ENCODE assay signal across 15 cellular contexts in the genomic region with DNA sequence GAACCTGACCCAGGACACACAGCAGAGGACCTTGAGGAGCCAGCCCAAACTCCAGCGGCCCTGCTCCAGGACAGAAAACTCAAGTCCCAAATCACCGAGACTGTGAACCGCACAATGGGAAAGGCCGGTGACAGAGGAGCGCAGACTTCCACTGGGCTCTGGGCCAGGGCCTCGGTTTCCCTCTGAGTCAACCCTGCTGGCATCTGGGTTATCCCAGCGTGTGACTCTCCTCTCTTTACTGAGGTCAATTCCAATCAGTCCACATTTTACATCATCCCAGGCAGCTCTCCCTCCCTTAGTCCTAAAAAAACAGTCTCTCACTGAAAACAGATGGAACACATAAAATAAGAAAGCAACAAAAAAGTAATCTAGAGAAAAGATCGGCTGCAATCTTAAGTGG. TPM values are rescaled to one million over a fixed set of nuclear protein-coding genes. Genes with fewer than 3 reads are reported as not detected.
DNase-seq lines count a peak whose midpoint lies in the region; ATAC-seq and TF ChIP-seq lines count a peak whose summit lies in the region.
"Had no signal": no experiment of that assay in that cellular context is flagged by ENCODE, and none has a peak within 500 bp of the region (broad histone marks: within the 10 kb centered on the region; RNA-seq: fewer than 3 reads in every experiment).

No MANE protein-coding gene starts in this region.

- H3K4me1 Mint-ChIP-seq in activated CD8-positive, alpha-beta T cell treated with anti-CD3 and anti-CD28 coated beads for 36 hours (ENCODE audit: low read depth), result peaks cover 76% of the 10 kb centered on the region

- TF ChIP-seq CTCF in BJ (IDR thresholded peaks at IDR 0.05; ENCODE audit: insufficient read depth, low read depth, low read length), result no peak
- no peak for TF ChIP-seq CTCF in activated CD8-positive, alpha-beta T cell treated with anti-CD3 and anti-CD28 coated beads for 36 hours (IDR thresholded peaks at IDR 0.05)

- H3K27me3 ChIP-seq in BJ (ENCODE audit: control insufficient read depth, insufficient read depth, low read length) (no peaks in the 10 kb centered on the region), skeletal muscle tissue (ENCODE audit: control insufficient read depth in 3 of 3, insufficient read depth in 3 of 3, low read length in 3 of 3) (no peaks in the 10 kb centered on the region)

- no peaks in the 10 kb centered on the region for H3K9me3 ChIP-seq in skeletal muscle tissue (ENCODE audit: control insufficient read depth in 3 of 3, low read length in 3 of 3)

- H3K27ac Mint-ChIP-seq in activated CD8-positive, alpha-beta T cell treated with anti-CD3 and anti-CD28 coated beads for 36 hours, result peak overlapping the region; percentile 37
- H3K27ac Mint-ChIP-seq: activated T-helper 1 cell treated with anti-CD3 and anti-CD28 coated beads, Interleukin-12 subunit alpha, Interleukin-12 subunit beta, Interleukin-2, Interleukin-4 antibody, amounts not matched to agents 30 ng/mL and 10 ng/mL and 1 ng/mL, durations not matched to agents 14 hours and 24 hours and 36 hours had no signal

- H3K27ac ChIP-seq in skeletal muscle tissue (ENCODE audit: low read depth, low read length), result peak overlapping the region; percentile 43
- H3K27ac ChIP-seq: parathyroid adenoma had no signal

- CTCF ChIA-PET in BJ (lab: Yijun Ruan, JAX), result interaction anchor here (0.6 to 2.5 kb wide), 3 partner anchors 35 to 64 kb away, joined by 3 to 11 read pairs (median 3); no protein-coding TSS in a partner anchor
- CTCF ChIA-PET in activated CD8-positive, alpha-beta T cell treated with anti-CD3 and anti-CD28 coated beads for 36 hours (lab: Charles Lee), result interaction anchor here (1.3 to 3.2 kb wide), 2 partner anchors 34 to 44 kb away, joined by 5 to 18 read pairs; no protein-coding TSS in a partner anchor

- no peak overlapping the region for H3K4me3 Mint-ChIP-seq in activated CD8-positive, alpha-beta T cell treated with anti-CD3 and anti-CD28 coated beads for 36 hours
- H3K4me3 Mint-ChIP-seq: activated T-helper 1 cell treated with anti-CD3 and anti-CD28 coated beads, Interleukin-12 subunit alpha, Interleukin-12 subunit beta, Interleukin-2, Interleukin-4 antibody, amounts not matched to agents 30 ng/mL and 10 ng/mL and 1 ng/mL, durations not matched to agents 14 hours and 24 hours and 36 hours; CD4-positive, CD25-positive, alpha-beta regulatory T cell had no signal

- POLR2A ChIA-PET in BJ (lab: Charles Lee), result interaction anchor here (0.5 to 0.6 kb wide), 2 partner anchors 12 to 53 kb away, joined by 3 read pairs; no protein-coding TSS in a partner anchor
- POLR2A ChIA-PET in activated CD8-positive, alpha-beta T cell treated with anti-CD3 and anti-CD28 coated beads for 36 hours (lab: Charles Lee), result interaction anchor here (1.1 to 1.6 kb wide), 3 partner anchors 14 to 31 kb away, joined by 3 to 4 read pairs (median 4); no protein-coding TSS in a partner anchor

- H3K36me3 Mint-ChIP-seq in activated CD8-positive, alpha-beta T cell treated with anti-CD3 and anti-CD28 coated beads for 36 hours (ENCODE audit: low read depth), result peaks cover 5% of the 10 kb centered on the region

- no peak for ATAC-seq in activated CD8-positive, alpha-beta T cell treated with anti-CD3 and anti-CD28 coated beads for 36 hours
- no peak for ATAC-seq in GM19035 (IDR thresholded peaks at IDR 0.05; ENCODE audit: unreplicated experiment)

- peaks cover 17 to 33% (median 28%) of the 10 kb centered on the region in 3 donors for H3K4me1 ChIP-seq in skeletal muscle tissue (ENCODE audit: control insufficient read depth in 3 of 3, insufficient read depth in 3 of 3, low read length in 3 of 3)
- H3K4me1 ChIP-seq: parathyroid adenoma had no signal

- H3K9me3 Mint-ChIP-seq in activated CD8-positive, alpha-beta T cell treated with anti-CD3 and anti-CD28 coated beads for 36 hours, result no peaks in the 10 kb centered on the region
- H3K9me3 Mint-ChIP-seq: activated T-helper 1 cell treated with anti-CD3 and anti-CD28 coated beads, Interleukin-12 subunit alpha, Interleukin-12 subunit beta, Interleukin-2, Interleukin-4 antibody, amounts not matched to agents 30 ng/mL and 10 ng/mL and 1 ng/mL, durations not matched to agents 14 hours and 24 hours and 36 hours had no signal

- H3K27me3 Mint-ChIP-seq in activated CD8-positive, alpha-beta T cell treated with anti-CD3 and anti-CD28 coated beads for 36 hours, result no peaks in the 10 kb centered on the region
- H3K27me3 Mint-ChIP-seq: CD4-positive, CD25-positive, alpha-beta regulatory T cell had no signal

- no peak overlapping the region for H3K4me3 ChIP-seq in BJ (ENCODE audit: low read depth, low read length)
- H3K4me3 ChIP-seq in skeletal muscle tissue (ENCODE audit: low read length in 3 of 3), result no peak overlapping the region

- intact Hi-C loops in activated CD8-positive, alpha-beta T cell treated with anti-CD3 and anti-CD28 coated beads for 36 hours (cut with micrococcal nuclease), result no loop called here

- DNase-seq in BJ (ENCODE audit: low read depth) (peak; percentile 92), fibroblast of gingiva (ENCODE audit: low read depth) (peak; percentile 77), inferior parietal cortex (ENCODE audit: extremely low spot score) (no peak)
- DNase-seq in activated CD8-positive, alpha-beta T cell treated with anti-CD3 and anti-CD28 coated beads for 36 hours, result no peak
- no peak for DNase-seq in activated CD4-positive, alpha-beta T cell treated with anti-CD3 and anti-CD28 coated beads, Interleukin-2, amount 50 U/mL, for 48 hours
- no peak for DNase-seq in activated T-cell treated with anti-CD3 and anti-CD28 coated beads, Interleukin-2, amount 50 U/mL, for 1 hour
- DNase-seq: activated CD4-positive, alpha-beta T cell treated with anti-CD3 and anti-CD28 coated beads for 1 hour; CD4-positive, CD25-positive, alpha-beta regulatory T cell; GDM1; mesendoderm; NCI-H1092 treated with DMSO at 0.1 percent for 48 hours had no signal

- H3K36me3 ChIP-seq in BJ (ENCODE audit: control insufficient read depth, insufficient read depth, low read length) (no peaks in the 10 kb centered on the region; the same call in 1 of the 2 replicates), skeletal muscle tissue (ENCODE audit: control insufficient read depth in 3 of 3, insufficient read depth in 3 of 3, low read length in 3 of 3) (no peaks in the 10 kb centered on the region)

- no peak overlapping the region for H3K9ac ChIP-seq in skeletal muscle tissue (ENCODE audit: low read depth in 1 of 3, low read length in 3 of 3)
- H3K9ac ChIP-seq: parathyroid adenoma had no signal

RNA-seq across cellular contexts. Expression of a gene that starts 36.9 kb away (rescaled TPM):
- polyA plus RNA-seq in BJ (2011; rRNA removed), result 37.0 and 49.0 TPM in 2 replicates
- polyA minus RNA-seq in BJ (2011; rRNA and poly(A)+ RNA removed), result 62.0 and 99.7 TPM in 2 replicates
- 10 to 100 TPM; 78.5 to 83.5 TPM for total RNA-seq in activated CD8-positive, alpha-beta T cell treated with anti-CD3 and anti-CD28 coated beads for 36 hours
- 4.7 TPM for total RNA-seq in skeletal muscle tissue

Comparison
In these comparisons a context has a peak if more than half of its experiments do, and no peak if none do; other contexts are left out.
1. DNase-seq: peak in BJ (single experiment) and fibroblast of gingiva (single experiment); none in activated CD8-positive, alpha-beta T cell treated with anti-CD3 and anti-CD28 coated beads for 36 hours (single experiment), inferior parietal cortex (single experiment), activated CD4-positive, alpha-beta T cell treated with anti-CD3 and anti-CD28 coated beads, Interleukin-2, amount 50 U/mL, for 48 hours (0 of 2) and activated T-cell treated with anti-CD3 and anti-CD28 coated beads, Interleukin-2, amount 50 U/mL, for 1 hour (single experiment).
2. RNA of a gene that starts 36.9 kb away (total RNA-seq): 78.5 to 83.5 TPM in activated CD8-positive, alpha-beta T cell treated with anti-CD3 and anti-CD28 coated beads for 36 hours; 4.7 TPM in skeletal muscle tissue (single experiment); every median in the first group is over 10 times any median in the second.